ENCODE assay signal across 35 cellular contexts in genomic region chr15:65921780-65922179, GRCh38. TPM values are rescaled to one million over a fixed set of nuclear protein-coding genes. Genes with fewer than 3 reads are reported as not detected.
DNase-seq lines count a peak whose midpoint lies in the region; ATAC-seq, FAIRE-seq and TF ChIP-seq lines count a peak whose summit lies in the region.
"Had no signal": no experiment of that assay in that cellular context is flagged by ENCODE, and none has a peak within 500 bp of the region (broad histone marks: within the 10 kb centered on the region; RNA-seq: fewer than 3 reads in every experiment).

No MANE protein-coding gene starts in this region.

- FAIRE-seq in kidney (lab: Jason Lieb, UNC) (no peak), RCC 7860 (lab: Jason Lieb, UNC) (no peak)
- FAIRE-seq: A204.1, D721Med had no signal

- TF ChIP-seq POLR2A in spleen (IDR thresholded peaks at IDR 0.05), result no peak

- H3K9ac ChIP-seq in kidney (ENCODE audit: low read length in 2 of 2), result no peak overlapping the region

- ATAC-seq in memory B cell (ENCODE audit: low read depth), result peak; percentile 21
- ATAC-seq: activated CD4-positive, alpha-beta T cell treated with anti-CD3 and anti-CD28 coated beads for 36 hours; activated CD8-positive, alpha-beta T cell treated with anti-CD3 and anti-CD28 coated beads for 36 hours; activated T-helper 17 cell treated with anti-CD3 and anti-CD28 coated beads, Interleukin-2, amount 50 U/mL, for 72 hours; gastrocnemius medialis; left cardiac atrium; Panc1 had no signal

- in situ Hi-C loops in G401 (cut with HindIII; ENCODE audit: low sequenced_read_pairs), result no loop called here

- H3K27me3 Mint-ChIP-seq in IgD-negative memory B cell (no peaks in the 10 kb centered on the region), brain (no peaks in the 10 kb centered on the region), memory B cell (no peaks in the 10 kb centered on the region)
- H3K27me3 Mint-ChIP-seq: activated CD4-positive, alpha-beta T cell treated with anti-CD3 and anti-CD28 coated beads for 36 hours; activated CD8-positive, alpha-beta T cell treated with anti-CD3 and anti-CD28 coated beads for 36 hours; activated T-helper 17 cell treated with anti-CD3 and anti-CD28 coated beads, Interleukin-2, amount 50 U/mL, for 72 hours; CD4-positive, alpha-beta T cell had no signal

- peaks cover 0 to 46% (median 17%) of the 10 kb centered on the region in 6 donors for H3K4me1 ChIP-seq in spleen
- no peaks in the 10 kb centered on the region for H3K4me1 ChIP-seq in kidney (ENCODE audit: control insufficient read depth in 1 of 2, insufficient read depth in 1 of 2, low read depth in 1 of 2, low read length in 2 of 2)
- H3K4me1 ChIP-seq: uterus had no signal

- H3K4me1 Mint-ChIP-seq in IgD-negative memory B cell (peaks cover 39 to 52% (median 40%) of the 10 kb centered on the region in 3 donors), brain (peaks cover 45% of the 10 kb centered on the region), memory B cell (peaks cover 44% of the 10 kb centered on the region)

- H3K36me3 Mint-ChIP-seq in IgD-negative memory B cell, result peaks cover 4% of the 10 kb centered on the region
- H3K36me3 Mint-ChIP-seq in brain, result peaks cover 4% of the 10 kb centered on the region
- H3K36me3 Mint-ChIP-seq in memory B cell, result no peaks in the 10 kb centered on the region

- H3K4me3 Mint-ChIP-seq in IgD-negative memory B cell, result peak overlapping the region; percentile 12 to 68 (median 32)
- H3K4me3 Mint-ChIP-seq in brain, result peak overlapping the region in 1 of 5 experiments; percentile 50
- H3K4me3 Mint-ChIP-seq in memory B cell, result peak overlapping the region; percentile 59
- H3K4me3 Mint-ChIP-seq: activated CD4-positive, alpha-beta T cell treated with anti-CD3 and anti-CD28 coated beads for 36 hours; activated CD8-positive, alpha-beta T cell treated with anti-CD3 and anti-CD28 coated beads for 36 hours; activated T-helper 17 cell treated with anti-CD3 and anti-CD28 coated beads, Interleukin-2, amount 50 U/mL, for 72 hours; CD4-positive, alpha-beta T cell; neural crest cell; T-helper 2 cell treated with Interferon-gamma antibody and Interleukin-4, amounts not matched to agents 5 μg/mL and 100 μg/mL, for 36 hours had no signal

- H3K27ac ChIP-seq in spleen, result peak overlapping the region in 4 of 8 donors; percentile 0 to 51 (median 13)
- H3K27ac ChIP-seq in kidney (ENCODE audit: low read depth in 2 of 2, low read length in 2 of 2), result no peak overlapping the region
- H3K27ac ChIP-seq: gastrocnemius medialis, hepatocyte, ovary, skin epidermis, thoracic aorta, uterus had no signal

- peaks cover 0 to 18% (median 0%) of the 10 kb centered on the region in 6 donors for H3K36me3 ChIP-seq in spleen
- H3K36me3 ChIP-seq in kidney (ENCODE audit: control insufficient read depth in 1 of 2, insufficient read depth in 2 of 2, low read length in 2 of 2), result no peaks in the 10 kb centered on the region
- H3K36me3 ChIP-seq: gastrocnemius medialis, ovary, thoracic aorta, uterus had no signal

- H3K4me3 ChIP-seq in spleen (peak overlapping the region in 1 of 8 donors; percentile 5), kidney (ENCODE audit: low read length in 2 of 2) (no peak overlapping the region)
- H3K4me3 ChIP-seq: gastrocnemius medialis, hepatocyte, ovary, skin epidermis, thoracic aorta, uterus had no signal

- intact Hi-C loops in spleen (cut with DNase I; ENCODE audit: low total_unique reads) (no loop called here), kidney (cut with DNase I) (no loop called here)

- H3K9me3 Mint-ChIP-seq in IgD-negative memory B cell (no peaks in the 10 kb centered on the region), brain (peaks cover 0 to 2% (median 0%) of the 10 kb centered on the region in 5 experiments), memory B cell (no peaks in the 10 kb centered on the region)
- H3K9me3 Mint-ChIP-seq: activated CD8-positive, alpha-beta T cell treated with anti-CD3 and anti-CD28 coated beads for 36 hours; activated T-helper 17 cell treated with anti-CD3 and anti-CD28 coated beads, Interleukin-2, amount 50 U/mL, for 72 hours; CD4-positive, alpha-beta T cell; neural crest cell; T-helper 2 cell treated with Interferon-gamma antibody and Interleukin-4, amounts not matched to agents 5 μg/mL and 100 μg/mL, for 36 hours had no signal

- H3K27me3 ChIP-seq in spleen (replicated peaks in 1 of 7), result no peaks in the 10 kb centered on the region
- H3K27me3 ChIP-seq: gastrocnemius medialis, hepatocyte, ovary, uterus had no signal

- H3K9me3 ChIP-seq in spleen, result no peaks in the 10 kb centered on the region
- H3K9me3 ChIP-seq in kidney (ENCODE audit: control insufficient read depth in 1 of 2, low read length in 2 of 2), result no peaks in the 10 kb centered on the region
- H3K9me3 ChIP-seq: gastrocnemius medialis, ovary, thoracic aorta, uterus had no signal

- DNase-seq in G401 (ENCODE audit: low spot score) (peak; percentile 77), memory B cell (ENCODE audit: low spot score in 2 of 2) (peak in 1 of 2 donors; percentile 11), spleen (no peak), ecto neural progenitor cell (ENCODE audit: low spot score) (no peak), kidney (no peak), RCC 7860 (ENCODE audit: low spot score) (no peak)
- DNase-seq: activated CD4-positive, alpha-beta T cell treated with anti-CD3 and anti-CD28 coated beads for 36 hours; activated CD8-positive, alpha-beta T cell treated with anti-CD3 and anti-CD28 coated beads for 36 hours; activated naive CD4-positive, alpha-beta T cell treated with anti-CD3 and anti-CD28 coated beads, Interleukin-2, amount 50 U/mL, for 16 hours; amniotic stem cell; CD4-positive, alpha-beta T cell; EL; gastrocnemius medialis; H7; KBM-7; left cardiac atrium; mammary epithelial cell; NCI-H2029; NCI-H524 treated with DMSO at 0.1 percent for 48 hours; ovary; retina; SIG-M5; stimulated activated naive CD4-positive, alpha-beta T cell; uterus had no signal

- H3K27ac Mint-ChIP-seq in IgD-negative memory B cell (peak overlapping the region; percentile 7 to 63 (median 43)), brain (peak overlapping the region in 4 of 5 experiments; percentile 40 to 84 (median 72)), memory B cell (peak overlapping the region; percentile 85)
- H3K27ac Mint-ChIP-seq: activated CD4-positive, alpha-beta T cell treated with anti-CD3 and anti-CD28 coated beads for 36 hours; activated CD8-positive, alpha-beta T cell treated with anti-CD3 and anti-CD28 coated beads for 36 hours; activated T-helper 17 cell treated with anti-CD3 and anti-CD28 coated beads, Interleukin-2, amount 50 U/mL, for 72 hours; CD4-positive, alpha-beta T cell; T-helper 2 cell treated with Interferon-gamma antibody and Interleukin-4, amounts not matched to agents 5 μg/mL and 100 μg/mL, for 36 hours had no signal

- TF ChIP-seq CTCF in brain (conservative IDR thresholded peaks at IDR 0.05) (no peak), spleen (IDR thresholded peaks at IDR 0.05 in 8 of 11, conservative IDR thresholded peaks at IDR 0.05 in 3 of 11) (no peak), kidney (IDR thresholded peaks at IDR 0.05; ENCODE audit: borderline replicate concordance, extremely low read depth, insufficient read depth) (no peak)

- 62 to 74% (median 65%) methylated on average over 5 of the region's 5 CpGs for WGBS in spleen, 5 donors

RNA-seq across cellular contexts. Expression of gene RAB11A, which starts 52.5 kb away (rescaled TPM):
- 280 and 333 TPM in 2 replicates for total RNA-seq in G401 (2014; rRNA removed; shearing (Covaris generic))
- polyA plus RNA-seq in IgD-negative memory B cell (248 TPM), brain (ENCODE audit: insufficient read depth, low read depth, low replicate concordance) (329 TPM), spleen (100 to 1,000 TPM in 2 of 3 donors, 10 to 100 TPM in 1; 86.7 to 153 (median 128) TPM), kidney (ENCODE audit: insufficient read depth, low read depth, low replicate concordance) (216 TPM)
- total RNA-seq in spleen (100 to 1,000 TPM; 173 to 313 (median 255) TPM), kidney (249 TPM)
